13 cellular contexts compared by ENCODE assay signal in genomic region chr4:101304916-101305315, GRCh38. TPM values are rescaled to one million over a fixed set of nuclear protein-coding genes. Genes with fewer than 3 reads are reported as not detected.
DNase-seq lines count a peak whose midpoint lies in the region; ATAC-seq and TF ChIP-seq lines count a peak whose summit lies in the region.
"Had no signal": no experiment of that assay in that cellular context is flagged by ENCODE, and none has a peak within 500 bp of the region (broad histone marks: within the 10 kb centered on the region; RNA-seq: fewer than 3 reads in every experiment).

No MANE protein-coding gene starts in this region.

- intact Hi-C loops in prostate gland (cut with DNase I): no loop called here

- no peaks in the 10 kb centered on the region for H3K36me3 Mint-ChIP-seq in stimulated activated memory B cell treated with anti-CD40 and anti-IgM and Interleukin-4, amounts not matched to agents 10 μg/mL and 1 μg/mL and 100 μg/mL, for 72 hours

- H3K36me3 ChIP-seq in prostate gland: no peaks in the 10 kb centered on the region

- no peaks in the 10 kb centered on the region for H3K9me3 Mint-ChIP-seq in stimulated activated memory B cell treated with anti-CD40 and anti-IgM and Interleukin-4, amounts not matched to agents 10 μg/mL and 1 μg/mL and 100 μg/mL, for 72 hours
- H3K9me3 Mint-ChIP-seq: activated naive CD4-positive, alpha-beta T cell treated with anti-CD3 and anti-CD28 coated beads, Interleukin-2, amount 10 ng/mL, durations not matched to agents 7 days and 5 days; neural crest cell had no signal

- H3K4me3 ChIP-seq in prostate gland: no peak overlapping the region

- ATAC-seq in HG03139 (IDR thresholded peaks at IDR 0.05; ENCODE audit: unreplicated experiment) (no peak), HG03520 (IDR thresholded peaks at IDR 0.05; ENCODE audit: unreplicated experiment) (no peak)
- no peak for ATAC-seq in stimulated activated memory B cell treated with anti-CD40 and anti-IgM and Interleukin-4, amounts not matched to agents 10 μg/mL and 1 μg/mL and 100 μg/mL, for 72 hours

- peaks cover 24% of the 10 kb centered on the region for H3K4me1 Mint-ChIP-seq in stimulated activated memory B cell treated with anti-CD40 and anti-IgM and Interleukin-4, amounts not matched to agents 10 μg/mL and 1 μg/mL and 100 μg/mL, for 72 hours

- H3K4me3 Mint-ChIP-seq in stimulated activated memory B cell treated with anti-CD40 and anti-IgM and Interleukin-4, amounts not matched to agents 10 μg/mL and 1 μg/mL and 100 μg/mL, for 72 hours: no peak overlapping the region
- H3K4me3 Mint-ChIP-seq: activated naive CD4-positive, alpha-beta T cell treated with anti-CD3 and anti-CD28 coated beads, Interleukin-2, amount 10 ng/mL, durations not matched to agents 7 days and 5 days; neural crest cell had no signal

- TF ChIP-seq POLR2A in prostate gland (IDR thresholded peaks at IDR 0.05): no peak

- WGBS in prostate gland: 21% methylated on average over 2 of the region's 2 CpGs

- H3K27ac ChIP-seq in prostate gland: no peak overlapping the region

- H3K4me1 ChIP-seq in prostate gland (replicated peaks): no peaks in the 10 kb centered on the region

- H3K27me3 Mint-ChIP-seq in stimulated activated memory B cell treated with anti-CD40 and anti-IgM and Interleukin-4, amounts not matched to agents 10 μg/mL and 1 μg/mL and 100 μg/mL, for 72 hours: no peaks in the 10 kb centered on the region
- H3K27me3 Mint-ChIP-seq: activated naive CD4-positive, alpha-beta T cell treated with anti-CD3 and anti-CD28 coated beads, Interleukin-2, amount 10 ng/mL, durations not matched to agents 7 days and 5 days had no signal

- TF ChIP-seq CTCF in prostate gland (IDR thresholded peaks at IDR 0.05): no peak

- H3K27ac Mint-ChIP-seq in stimulated activated memory B cell treated with anti-CD40 and anti-IgM and Interleukin-4, amounts not matched to agents 10 μg/mL and 1 μg/mL and 100 μg/mL, for 72 hours: no peak overlapping the region
- H3K27ac Mint-ChIP-seq: activated naive CD4-positive, alpha-beta T cell treated with anti-CD3 and anti-CD28 coated beads, Interleukin-2, amount 10 ng/mL, durations not matched to agents 7 days and 5 days had no signal

- peak; percentile 22 for DNase-seq in AG08396 (ENCODE audit: low spot score)
- DNase-seq in LHCN-M2 (ENCODE audit: low read depth): peak; percentile 27
- DNase-seq in astrocyte of the hippocampus (ENCODE audit: low read depth, low spot score): peak; percentile 79
- DNase-seq in islet precursor cell: peak; percentile 57
- no peak for DNase-seq in prostate gland (ENCODE audit: low spot score)
- DNase-seq: activated naive CD4-positive, alpha-beta T cell treated with anti-CD3 and anti-CD28 coated beads, Interleukin-2, amount 10 ng/mL, durations not matched to agents 7 days and 5 days; effector CD8-positive, alpha-beta T cell; NCI-H1930; stimulated activated CD4-positive, alpha-beta T cell treated with anti-CD3 and anti-CD28 coated beads, Interleukin-4, amount 100 ng/mL, for 24 hours had no signal

- H3K27me3 ChIP-seq in prostate gland (replicated peaks; ENCODE audit: insufficient read depth): no peaks in the 10 kb centered on the region

- no peaks in the 10 kb centered on the region for H3K9me3 ChIP-seq in prostate gland

RNA-seq across cellular contexts. Expression of gene PPP3CA, which starts 42.4 kb away (rescaled TPM):
- total RNA-seq in LHCN-M2 (2014; rRNA removed) (34.4 and 36.1 TPM in 2 replicates), prostate gland (100 to 1,000 TPM in 1 of 2 donors, 10 to 100 TPM in 1; 71.3 to 142 TPM)
- polyA plus RNA-seq in LHCN-M2 (2012): 15.8 TPM
